ENCODE assay signal across 10 cellular contexts in genomic region chr15:40407343-40407990, GRCh38. TPM values are rescaled to one million over a fixed set of nuclear protein-coding genes. Genes with fewer than 3 reads are reported as not detected.
DNase-seq lines count a peak whose midpoint lies in the region; ATAC-seq, FAIRE-seq and TF ChIP-seq lines count a peak whose summit lies in the region.
"Had no signal": no experiment of that assay in that cellular context is flagged by ENCODE, and none has a peak within 500 bp of the region (broad histone marks: within the 10 kb centered on the region; RNA-seq: fewer than 3 reads in every experiment).

No MANE protein-coding gene starts in this region.

- POLR2A ChIA-PET in Caco-2 (lab: Charles Lee), result no interaction called here

- H3K4me1 Mint-ChIP-seq in activated naive CD8-positive, alpha-beta T cell treated with anti-CD3 and anti-CD28 coated beads, Interleukin-2, amount 50 U/mL, for 24 hours, result peaks cover 55% of the 10 kb centered on the region
- no peaks in the 10 kb centered on the region for H3K4me1 Mint-ChIP-seq in Caco-2 (ENCODE audit: low read depth, unreplicated experiment)

- peak; percentile 56 for ATAC-seq in HG03139 (IDR thresholded peaks at IDR 0.05; ENCODE audit: unreplicated experiment)
- ATAC-seq in activated naive CD8-positive, alpha-beta T cell treated with anti-CD3 and anti-CD28 coated beads, Interleukin-2, amount 50 U/mL, for 24 hours, result no peak

- CTCF ChIA-PET in Caco-2 (lab: Charles Lee), result no interaction called here

- BruUV-seq in Caco-2 (replicated peaks; lab: Mats Ljungman, UMichigan), result no TSS peak

- H3K9me3 ChIP-seq in Caco-2, result no peaks in the 10 kb centered on the region
- H3K9me3 ChIP-seq in stomach, result no peaks in the 10 kb centered on the region

- FAIRE-seq in GM19239 (lab: Jason Lieb, UNC), result peak; percentile 94

- 80 to 87% (median 82%) methylated on average over 8 of the region's 8 CpGs for WGBS in stomach, 5 donors

- no peaks in the 10 kb centered on the region for H3K9me3 Mint-ChIP-seq in activated naive CD8-positive, alpha-beta T cell treated with anti-CD3 and anti-CD28 coated beads, Interleukin-2, amount 50 U/mL, for 24 hours
- no peaks in the 10 kb centered on the region for H3K9me3 Mint-ChIP-seq in Caco-2 (ENCODE audit: unreplicated experiment)

- peaks cover 34% of the 10 kb centered on the region for H3K36me3 Mint-ChIP-seq in activated naive CD8-positive, alpha-beta T cell treated with anti-CD3 and anti-CD28 coated beads, Interleukin-2, amount 50 U/mL, for 24 hours (ENCODE audit: low read depth)
- peaks cover 39% of the 10 kb centered on the region for H3K36me3 Mint-ChIP-seq in Caco-2 (ENCODE audit: insufficient read depth, unreplicated experiment)

- TF ChIP-seq EP300 in stomach (IDR thresholded peaks at IDR 0.05), result no peak

- H3K4me3 Mint-ChIP-seq in activated naive CD8-positive, alpha-beta T cell treated with anti-CD3 and anti-CD28 coated beads, Interleukin-2, amount 50 U/mL, for 24 hours, result peak overlapping the region; percentile 64
- H3K4me3 Mint-ChIP-seq in Caco-2 (ENCODE audit: unreplicated experiment), result no peak overlapping the region

- peak overlapping the region; percentile 72 for H3K27ac Mint-ChIP-seq in activated naive CD8-positive, alpha-beta T cell treated with anti-CD3 and anti-CD28 coated beads, Interleukin-2, amount 50 U/mL, for 24 hours
- no peak overlapping the region for H3K27ac Mint-ChIP-seq in Caco-2 (ENCODE audit: unreplicated experiment)

- no peak for TF ChIP-seq POLR2A in stomach (IDR thresholded peaks at IDR 0.05)

- 0 out of 2 replicates have a peak, but pooled peaks cover 10% of the 10 kb centered on the region for H3K4me1 ChIP-seq in Caco-2
- H3K4me1 ChIP-seq in stomach, result peaks cover 14 to 40% (median 34%) of the 10 kb centered on the region in 4 donors

- intact Hi-C loops in Caco-2 (cut with micrococcal nuclease; ENCODE audit: unreplicated experiment) (loop anchor here (10.0 kb wide), 1 partner anchor 63 kb away; the partner anchor contains the start of gene CCDC9B), stomach (cut with DNase I; ENCODE audit: low total_unique reads) (no loop called here)

- peak; percentile 70 for DNase-seq in GM19239 (ENCODE audit: insufficient read length, low spot score)
- no peak for DNase-seq in activated naive CD8-positive, alpha-beta T cell treated with anti-CD3 and anti-CD28 coated beads, Interleukin-2, amount 50 U/mL, for 24 hours
- DNase-seq in Caco-2, result no peak
- DNase-seq in activated CD4-positive, alpha-beta T cell treated with anti-CD3 and anti-CD28 coated beads, Interleukin-2, amount 50 U/mL, for 1 hour, result no peak
- no peak for DNase-seq in stomach
- DNase-seq in DMS79 treated with DMSO at 0.1 percent for 48 hours (lab: John Stamatoyannopoulos, UW), result no peak
- DNase-seq: NK-92 treated with Interleukin-12 subunit alpha and Interleukin-12 subunit beta, amount 100 ng/mL, for 24 hours had no signal

- no peak overlapping the region for H3K4me3 ChIP-seq in Caco-2 (ENCODE audit: low read depth, low read length)
- peak overlapping the region in 1 of 4 donors; percentile 95 for H3K4me3 ChIP-seq in stomach

- peaks cover 2% of the 10 kb centered on the region for H3K36me3 ChIP-seq in Caco-2 (ENCODE audit: control insufficient read depth, insufficient read depth, low read length)
- H3K36me3 ChIP-seq in stomach, result peaks cover 24 to 52% (median 51%) of the 10 kb centered on the region in 4 donors

- peak overlapping the region; percentile 88; the same call in 1 of the 2 replicates for H3K27ac ChIP-seq in C4-2B
- H3K27ac ChIP-seq in stomach, result no peak overlapping the region

- H3K27me3 ChIP-seq in Caco-2 (replicated peaks; ENCODE audit: control insufficient read depth, insufficient read depth, low read length) (no peaks in the 10 kb centered on the region), stomach (no peaks in the 10 kb centered on the region)

- TF ChIP-seq CTCF in C4-2B (conservative IDR thresholded peaks at IDR 0.05) (no peak), Caco-2 (IDR thresholded peaks at IDR 0.05; ENCODE audit: insufficient read depth in 1 of 2, low read depth in 1 of 2, low read length in 1 of 2, severe bottlenecking in 1 of 2, unreplicated experiment in 1 of 2) (no peak), stomach (IDR thresholded peaks at IDR 0.05) (no peak)

- no peaks in the 10 kb centered on the region for H3K27me3 Mint-ChIP-seq in activated naive CD8-positive, alpha-beta T cell treated with anti-CD3 and anti-CD28 coated beads, Interleukin-2, amount 50 U/mL, for 24 hours
- H3K27me3 Mint-ChIP-seq in Caco-2 (ENCODE audit: insufficient read depth, unreplicated experiment), result no peaks in the 10 kb centered on the region

RNA-seq across cellular contexts. Expression of gene IVD, which starts 1.9 kb away (rescaled TPM):
- 74.5 and 76.6 TPM in 2 replicates for total RNA-seq in Caco-2 (2022)
- 10 to 100 TPM; 40.9 to 78.1 (median 50.0) TPM for total RNA-seq in stomach
- polyA plus RNA-seq in stomach, result 10 to 100 TPM; 26.7 to 45.1 (median 34.8) TPM

RNA-seq across cellular contexts. Expression of gene KNSTRN, which starts 24.9 kb away (rescaled TPM):
- total RNA-seq in Caco-2 (2022), result 67.5 and 74.7 TPM in 2 replicates
- 10 to 100 TPM in 3 of 5 donors, 1 to 10 TPM in 2; 4.0 to 15.6 (median 10.7) TPM for total RNA-seq in stomach
- 10 to 100 TPM; 13.9 to 16.3 (median 16.0) TPM for polyA plus RNA-seq in stomach

RNA-seq across cellular contexts. Expression of gene BAHD1, which starts 33.3 kb away (rescaled TPM):
- 25.9 and 28.1 TPM in 2 replicates for total RNA-seq in Caco-2 (2022)
- 10 to 100 TPM in 4 of 5 donors, 1 to 10 TPM in 1; 5.3 to 35.9 (median 16.7) TPM for total RNA-seq in stomach
- polyA plus RNA-seq in stomach, result 1 to 10 TPM; 7.3 to 8.7 (median 7.5) TPM

RNA-seq across cellular contexts. Expression of gene DISP2, which starts 49.4 kb away (rescaled TPM):
- total RNA-seq in Caco-2 (2022), result 4.6 and 6.3 TPM in 2 replicates
- 10 to 100 TPM in 1 of 5 donors, under 1 TPM in 3, not detected in 1; 0.29 to 10.1 (median 0.48) TPM for total RNA-seq in stomach
- polyA plus RNA-seq in stomach, result 1 to 10 TPM in 1 of 3 donors, under 1 TPM in 2; 0.15 to 1.7 (median 0.93) TPM

RNA-seq across cellular contexts. Expression of gene PHGR1, which starts 56.6 kb away (rescaled TPM):
- 67.9 and 103 TPM in 2 replicates for total RNA-seq in Caco-2 (2022)
- total RNA-seq in stomach, result 1,000 to 10,000 TPM in 1 of 5 donors, 10 to 100 TPM in 2, 1 to 10 TPM in 1, not detected in 1; 4.7 to 1,748 (median 37.2) TPM
- 1,000 to 10,000 TPM in 1 of 3 donors, 100 to 1,000 TPM in 2; 132 to 2,907 (median 156) TPM for polyA plus RNA-seq in stomach
- total RNA-seq: urinary bladder had no signal
